ENCODE assay signal across 17 cellular contexts in genomic region chr6:82842721-82843120, GRCh38.
DNase-seq lines count a peak whose midpoint lies in the region; TF ChIP-seq lines count a peak whose summit lies in the region.
"Had no signal": no experiment of that assay in that cellular context is flagged by ENCODE, and none has a peak within 500 bp of the region (broad histone marks: within the 10 kb centered on the region; RNA-seq: fewer than 3 reads in every experiment).

No MANE protein-coding gene starts in this region.

- H3K27ac Mint-ChIP-seq in chondrocyte (ENCODE audit: unreplicated experiment) (peak overlapping the region; percentile 13), Caco-2 (ENCODE audit: unreplicated experiment) (no peak overlapping the region)
- H3K27ac Mint-ChIP-seq: progenitor cell of endocrine pancreas had no signal

- no peaks in the 10 kb centered on the region for H3K4me1 ChIP-seq in Caco-2
- H3K4me1 ChIP-seq: BLaER1 treated with 17β-estradiol and CSF1 and Interleukin-3, amounts not matched to agents 10 nM and 100 nM; tibial artery had no signal

- H3K27me3 Mint-ChIP-seq in chondrocyte (ENCODE audit: low read depth): peaks cover 13% of the 10 kb centered on the region
- H3K27me3 Mint-ChIP-seq in Caco-2 (ENCODE audit: insufficient read depth, unreplicated experiment): peaks cover 9% of the 10 kb centered on the region
- H3K27me3 Mint-ChIP-seq: progenitor cell of endocrine pancreas had no signal

- intact Hi-C loops in Caco-2 (cut with micrococcal nuclease; ENCODE audit: unreplicated experiment): no loop called here

- DNase-seq in BJ (ENCODE audit: low read depth) (peak; percentile 74), M059J (ENCODE audit: low read depth) (peak; percentile 98), chondrocyte (ENCODE audit: low spot score) (no peak), non-pigmented ciliary epithelial cell (ENCODE audit: low read depth) (peak; percentile 66), midbrain (lab: John Stamatoyannopoulos, UW) (no peak), Caco-2 (no peak), ureter (ENCODE audit: low spot score) (no peak)
- no peak for DNase-seq in activated CD8-positive, alpha-beta memory T cell treated with anti-CD3 and anti-CD28 coated beads, Interleukin-2, amount 50 U/mL, for 48 hours
- DNase-seq: activated CD4-positive, alpha-beta T cell treated with anti-CD3 and anti-CD28 coated beads for 4 hours; activated T-cell treated with anti-CD3 and anti-CD28 coated beads, Interleukin-2, amount 50 U/mL, for 48 hours; amygdala; DND-41; NCI-H2029; NCI-H748 treated with DMSO at 0.1 percent for 48 hours; tibial artery had no signal

- H3K9me3 Mint-ChIP-seq in chondrocyte (ENCODE audit: low read depth): peaks cover 4% of the 10 kb centered on the region
- no peaks in the 10 kb centered on the region for H3K9me3 Mint-ChIP-seq in Caco-2 (ENCODE audit: unreplicated experiment)

- H3K9me3 ChIP-seq in Caco-2: no peaks in the 10 kb centered on the region
- H3K9me3 ChIP-seq: BLaER1 treated with 17β-estradiol and CSF1 and Interleukin-3, amounts not matched to agents 10 nM and 100 nM; tibial artery had no signal

- BruUV-seq in Caco-2 (replicated peaks; lab: Mats Ljungman, UMichigan): no TSS peak

- H3K27me3 ChIP-seq in BJ (ENCODE audit: control insufficient read depth, insufficient read depth, low read length) (0 out of 2 replicates have a peak, but pooled peaks cover 1% of the 10 kb centered on the region), Caco-2 (replicated peaks; ENCODE audit: control insufficient read depth, insufficient read depth, low read length) (no peaks in the 10 kb centered on the region)
- H3K27me3 ChIP-seq: BLaER1 treated with 17β-estradiol and CSF1 and Interleukin-3, amounts not matched to agents 10 nM and 100 nM; tibial artery had no signal

- H3K36me3 ChIP-seq in BJ (ENCODE audit: control insufficient read depth, insufficient read depth, low read length): no peaks in the 10 kb centered on the region
- H3K36me3 ChIP-seq in Caco-2 (ENCODE audit: control insufficient read depth, insufficient read depth, low read length): no peaks in the 10 kb centered on the region
- H3K36me3 ChIP-seq: BLaER1 treated with 17β-estradiol and CSF1 and Interleukin-3, amounts not matched to agents 10 nM and 100 nM; tibial artery had no signal

- H3K4me1 Mint-ChIP-seq in chondrocyte (ENCODE audit: low read depth) (peaks cover 20% of the 10 kb centered on the region), Caco-2 (ENCODE audit: low read depth, unreplicated experiment) (no peaks in the 10 kb centered on the region)

- H3K4me3 Mint-ChIP-seq in chondrocyte (ENCODE audit: unreplicated experiment) (no peak overlapping the region), Caco-2 (ENCODE audit: unreplicated experiment) (no peak overlapping the region)

- H3K4me3 ChIP-seq in BJ (ENCODE audit: low read depth, low read length) (no peak overlapping the region), Caco-2 (ENCODE audit: low read depth, low read length) (no peak overlapping the region)
- H3K4me3 ChIP-seq: BLaER1 treated with 17β-estradiol and CSF1 and Interleukin-3, amounts not matched to agents 10 nM and 100 nM; tibial artery had no signal

- CTCF ChIA-PET in BJ (lab: Yijun Ruan, JAX): interaction anchor here (0.9 to 1.6 kb wide), 3 partner anchors 20 to 572 kb away, joined by 3 to 5 read pairs (median 5); no protein-coding TSS in a partner anchor
- CTCF ChIA-PET in Caco-2 (lab: Charles Lee): no interaction called here

- no peak for TF ChIP-seq CTCF in BJ (IDR thresholded peaks at IDR 0.05; ENCODE audit: insufficient read depth, low read depth, low read length)
- TF ChIP-seq CTCF in chondrocyte (IDR thresholded peaks at IDR 0.05): no peak
- TF ChIP-seq CTCF in Caco-2 (IDR thresholded peaks at IDR 0.05; ENCODE audit: insufficient read depth in 1 of 2, low read depth in 1 of 2, low read length in 1 of 2, severe bottlenecking in 1 of 2, unreplicated experiment in 1 of 2): no peak

- H3K36me3 Mint-ChIP-seq in chondrocyte (ENCODE audit: low read depth) (no peaks in the 10 kb centered on the region), Caco-2 (ENCODE audit: insufficient read depth, unreplicated experiment) (no peaks in the 10 kb centered on the region)

- POLR2A ChIA-PET in BJ (lab: Charles Lee) (interaction anchor here (0.6 kb wide), 1 partner anchor 197 kb away, joined by 3 read pairs; no protein-coding TSS in a partner anchor), Caco-2 (lab: Charles Lee) (no interaction called here)

Comparison
In these comparisons a context has a peak if more than half of its experiments do, and no peak if none do; other contexts are left out.
1. DNase-seq: peak in BJ (single experiment), M059J (single experiment) and non-pigmented ciliary epithelial cell (single experiment); none in chondrocyte (single experiment), activated CD8-positive, alpha-beta memory T cell treated with anti-CD3 and anti-CD28 coated beads, Interleukin-2, amount 50 U/mL, for 48 hours (single experiment), midbrain (single experiment), Caco-2 (0 of 2) and ureter (single experiment).